Comparison of ENCODE assay signal across 8 cellular contexts in the genomic region with DNA sequence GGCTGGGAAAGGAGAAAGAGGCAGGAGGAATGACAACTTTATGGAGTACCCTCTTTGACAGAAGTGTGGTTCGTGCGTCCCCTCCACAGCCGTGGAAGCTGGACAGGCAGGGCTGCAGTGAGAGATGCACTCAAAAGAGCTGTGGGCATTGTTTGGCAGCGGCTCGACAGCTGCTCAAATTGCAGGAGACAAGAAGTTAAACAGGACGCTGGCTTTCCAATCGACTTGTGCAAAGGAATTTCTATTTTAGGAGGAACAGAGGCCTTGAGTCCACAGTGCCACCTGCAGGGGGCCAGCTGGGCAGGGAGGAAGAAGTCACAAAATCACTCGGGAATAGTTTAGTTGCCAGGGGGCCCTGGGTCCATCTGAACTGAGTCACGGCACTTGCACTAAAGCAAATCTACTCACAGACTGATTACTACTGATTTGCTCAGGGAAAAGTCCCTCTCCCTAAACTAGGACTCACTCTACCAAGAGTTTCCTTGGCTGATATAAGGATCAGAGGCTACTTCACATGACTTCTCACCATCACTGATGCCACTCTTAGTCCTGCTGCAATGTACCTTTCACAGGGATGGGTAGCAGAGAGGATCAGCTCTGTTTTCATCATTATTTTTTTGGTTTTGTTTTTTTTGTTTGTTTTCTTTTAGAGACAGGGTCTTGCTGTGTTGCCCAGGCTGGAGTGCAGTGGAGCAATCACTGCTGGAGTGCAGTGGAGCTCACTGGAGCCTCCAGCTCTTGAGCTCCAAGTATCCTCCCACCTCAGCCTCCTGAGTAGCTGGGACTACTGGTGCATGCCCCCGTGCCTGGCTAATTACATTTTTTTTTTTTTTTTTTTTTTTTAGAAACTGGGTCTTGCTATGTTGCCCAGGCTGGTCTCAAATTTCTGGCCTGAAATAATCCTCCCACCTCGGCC.
DNase-seq lines count a peak whose midpoint lies in the region; ATAC-seq and TF ChIP-seq lines count a peak whose summit lies in the region.

No MANE protein-coding gene starts in this region.

- ATAC-seq in GM21381 (IDR thresholded peaks at IDR 0.05; ENCODE audit: unreplicated experiment): no peak

- peak overlapping the region; percentile 61 for H3K4me2 ChIP-seq in SK-N-SH

- H4K20me1 ChIP-seq in SK-N-SH (ENCODE audit: insufficient read depth): no peaks in the 10 kb centered on the region

- H3K4me1 Mint-ChIP-seq in CD4-positive, alpha-beta memory T cell: no peaks in the 10 kb centered on the region

- H3K27me3 ChIP-seq in SK-N-SH (ENCODE audit: insufficient read depth): no peaks in the 10 kb centered on the region
- H3K27me3 ChIP-seq in CD4-positive, alpha-beta memory T cell (ENCODE audit: insufficient read depth, low read length): no peaks in the 10 kb centered on the region

- no peaks in the 10 kb centered on the region for H3K79me2 ChIP-seq in SK-N-SH (ENCODE audit: insufficient read depth)

- H3K36me3 ChIP-seq in SK-N-SH (replicated peaks in 1 of 2; ENCODE audit: control insufficient read depth in 1 of 2, insufficient read depth in 2 of 2, low read length in 1 of 2): no peaks in the 10 kb centered on the region
- no peaks in the 10 kb centered on the region for H3K36me3 ChIP-seq in CD4-positive, alpha-beta memory T cell (ENCODE audit: insufficient read depth, low read length)

- CTCF ChIA-PET in SK-N-SH (lab: Yijun Ruan, JAX): interaction anchor here (0.6 to 2.3 kb wide), 6 partner anchors 9 to 1110 kb away, joined by 3 to 7 read pairs (median 3); no protein-coding TSS in a partner anchor
- CTCF ChIA-PET in CD4-positive, alpha-beta memory T cell (lab: Charles Lee; ENCODE audit: partially characterized antibody): interaction anchor here (1.0 kb wide), 1 partner anchor 9 kb away, joined by 3 read pairs; no protein-coding TSS in a partner anchor

- H3K27ac Mint-ChIP-seq in CD4-positive, alpha-beta memory T cell: peak overlapping the region in 1 of 7 donors; percentile 16

- peak; percentile 33 to 84; a peak in 3 of 4 replicates for TF ChIP-seq EP300 in SK-N-SH (IDR thresholded peaks at IDR 0.05; ENCODE audit: borderline replicate concordance in 1 of 2, low read depth in 1 of 2, low read length in 1 of 2)

- peak overlapping the region; percentile 67 to 70; a peak in 2 of 4 replicates for H3K27ac ChIP-seq in SK-N-SH (ENCODE audit: low read depth in 2 of 2, low read length in 1 of 2)
- H3K27ac ChIP-seq in CD4-positive, alpha-beta memory T cell (ENCODE audit: low read depth, low read length): no peak overlapping the region

- no peaks in the 10 kb centered on the region for H3K36me3 Mint-ChIP-seq in CD4-positive, alpha-beta memory T cell

- peak; percentile 75 for TF ChIP-seq RAD21 in SK-N-SH (IDR thresholded peaks at IDR 0.05; ENCODE audit: low read length)

- WGBS in SK-N-SH (ENCODE audit: low lambda C conversion rate): 21% methylated on average over 11 of the region's 11 CpGs

- H3K9me2 ChIP-seq in SK-N-SH: no peaks in the 10 kb centered on the region

- TF ChIP-seq CTCF in SK-N-SH (IDR thresholded peaks at IDR 0.05): peak; percentile 86

- DNase-seq in NCI-H1092 treated with DMSO at 0.1 percent for 48 hours (lab: John Stamatoyannopoulos, UW): peak; percentile 3
- no peak for DNase-seq in NCI-H1092 (lab: John Stamatoyannopoulos, UW)
- DNase-seq in SK-N-SH: peak; percentile 31
- peak; percentile 91 for DNase-seq in glomerular visceral epithelial cell (ENCODE audit: extremely low spot score)
- peak; percentile 40 for DNase-seq in retina
- DNase-seq in NK-92 treated with Interleukin-12 subunit alpha and Interleukin-12 subunit beta, amount 100 ng/mL, for 24 hours (lab: John Stamatoyannopoulos, UW): no peak
- no peak for DNase-seq in CD4-positive, alpha-beta memory T cell

- peaks cover 5 to 20% of the 10 kb centered on the region in 2 donors for H3K27me3 Mint-ChIP-seq in CD4-positive, alpha-beta memory T cell

- peaks cover 0 to 40% of the 10 kb centered on the region in 2 experiments; a peak in 3 of 4 replicates for H3K4me1 ChIP-seq in SK-N-SH (ENCODE audit: control insufficient read depth in 1 of 2, insufficient read depth in 2 of 2, low read depth in 1 of 2, low read length in 1 of 2)
- H3K4me1 ChIP-seq in CD4-positive, alpha-beta memory T cell (ENCODE audit: insufficient read depth, low read length): no peaks in the 10 kb centered on the region

- no peak overlapping the region for H3K4me3 Mint-ChIP-seq in CD4-positive, alpha-beta memory T cell

- peaks cover 38% of the 10 kb centered on the region for H3F3A ChIP-seq in SK-N-SH (replicated peaks; ENCODE audit: insufficient read depth)

- H3K9ac ChIP-seq in SK-N-SH: no peak overlapping the region

- no peaks in the 10 kb centered on the region for H3K9me3 ChIP-seq in SK-N-SH
- no peaks in the 10 kb centered on the region for H3K9me3 ChIP-seq in CD4-positive, alpha-beta memory T cell (ENCODE audit: control insufficient read depth in 1 of 2, low read length in 2 of 2)

- intact Hi-C loops in CD4-positive, alpha-beta memory T cell (cut with micrococcal nuclease): no loop called here

- POLR2A ChIA-PET in SK-N-SH (lab: Yijun Ruan, JAX): no interaction called here
- POLR2A ChIA-PET in CD4-positive, alpha-beta memory T cell (lab: Charles Lee; ENCODE audit: partially characterized antibody): no interaction called here

- H3K4me3 ChIP-seq in SK-N-SH (ENCODE audit: low read depth in 2 of 2, low read length in 1 of 2): 0 out of 4 replicates have a peak overlapping the region, but pooled peaks of 1 of the 2 experiments have one; percentile 1
- H3K4me3 ChIP-seq in CD4-positive, alpha-beta memory T cell (ENCODE audit: low read length in 2 of 2): no peak overlapping the region

- H3K9me3 Mint-ChIP-seq in CD4-positive, alpha-beta memory T cell: peaks cover 0 to 3% (median 0%) of the 10 kb centered on the region in 8 donors

- peak overlapping the region; percentile 73; the same call in 1 of the 2 replicates for H2AFZ ChIP-seq in SK-N-SH (ENCODE audit: low read depth)

TF ChIP-seq in SK-N-SH, 30 proteins besides CTCF, POLR2A, EP300 and RAD21 (continues in another document):
- TF ChIP-seq FOSL2 (IDR thresholded peaks at IDR 0.05; ENCODE audit: borderline replicate concordance, low read depth) (peak; percentile 17; the same call in 1 of the 2 replicates), GABPA (IDR thresholded peaks at IDR 0.05; ENCODE audit: low read depth) (no peak), POLR2AphosphoS5 (IDR thresholded peaks at IDR 0.05; ENCODE audit: low read depth, low read length) (peak; percentile 40; the same call in 1 of the 2 replicates), RCOR1 (IDR thresholded peaks at IDR 0.05; ENCODE audit: low read length) (peak; percentile 49; the same call in 1 of the 2 replicates), MEF2A (IDR thresholded peaks at IDR 0.05; ENCODE audit: borderline replicate concordance, low read depth) (peak; percentile 85; the same call in 1 of the 2 replicates), FOXJ3 (CRISPR knock-in tag; IDR thresholded peaks at IDR 0.05) (no peak), SIN3A (IDR thresholded peaks at IDR 0.05; ENCODE audit: borderline replicate concordance, low read depth, low read length) (peak; percentile 45; the same call in 1 of the 2 replicates), MXI1 (IDR thresholded peaks at IDR 0.05; ENCODE audit: low read depth, low read length) (no peak), SMC3 (IDR thresholded peaks at IDR 0.05; ENCODE audit: low read depth, low read length) (peak; percentile 68), FOXM1 (IDR thresholded peaks at IDR 0.05; ENCODE audit: low read depth) (0 out of 2 replicates have a peak, but pooled peaks have one; percentile 21), TEAD4 (IDR thresholded peaks at IDR 0.05; ENCODE audit: borderline replicate concordance, insufficient read depth) (peak; percentile 27; the same call in 1 of the 2 replicates), TCF12 (IDR thresholded peaks at IDR 0.05) (peak; percentile 93), ELF1 (IDR thresholded peaks at IDR 0.05) (no peak), NFIC (IDR thresholded peaks at IDR 0.05; ENCODE audit: borderline replicate concordance) (peak; percentile 81)
- TF ChIP-seq, protein P1, sequence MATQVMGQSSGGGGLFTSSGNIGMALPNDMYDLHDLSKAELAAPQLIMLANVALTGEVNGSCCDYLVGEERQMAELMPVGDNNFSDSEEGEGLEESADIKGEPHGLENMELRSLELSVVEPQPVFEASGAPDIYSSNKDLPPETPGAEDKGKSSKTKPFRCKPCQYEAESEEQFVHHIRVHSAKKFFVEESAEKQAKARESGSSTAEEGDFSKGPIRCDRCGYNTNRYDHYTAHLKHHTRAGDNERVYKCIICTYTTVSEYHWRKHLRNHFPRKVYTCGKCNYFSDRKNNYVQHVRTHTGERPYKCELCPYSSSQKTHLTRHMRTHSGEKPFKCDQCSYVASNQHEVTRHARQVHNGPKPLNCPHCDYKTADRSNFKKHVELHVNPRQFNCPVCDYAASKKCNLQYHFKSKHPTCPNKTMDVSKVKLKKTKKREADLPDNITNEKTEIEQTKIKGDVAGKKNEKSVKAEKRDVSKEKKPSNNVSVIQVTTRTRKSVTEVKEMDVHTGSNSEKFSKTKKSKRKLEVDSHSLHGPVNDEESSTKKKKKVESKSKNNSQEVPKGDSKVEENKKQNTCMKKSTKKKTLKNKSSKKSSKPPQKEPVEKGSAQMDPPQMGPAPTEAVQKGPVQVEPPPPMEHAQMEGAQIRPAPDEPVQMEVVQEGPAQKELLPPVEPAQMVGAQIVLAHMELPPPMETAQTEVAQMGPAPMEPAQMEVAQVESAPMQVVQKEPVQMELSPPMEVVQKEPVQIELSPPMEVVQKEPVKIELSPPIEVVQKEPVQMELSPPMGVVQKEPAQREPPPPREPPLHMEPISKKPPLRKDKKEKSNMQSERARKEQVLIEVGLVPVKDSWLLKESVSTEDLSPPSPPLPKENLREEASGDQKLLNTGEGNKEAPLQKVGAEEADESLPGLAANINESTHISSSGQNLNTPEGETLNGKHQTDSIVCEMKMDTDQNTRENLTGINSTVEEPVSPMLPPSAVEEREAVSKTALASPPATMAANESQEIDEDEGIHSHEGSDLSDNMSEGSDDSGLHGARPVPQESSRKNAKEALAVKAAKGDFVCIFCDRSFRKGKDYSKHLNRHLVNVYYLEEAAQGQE (IDR thresholded peaks at IDR 0.05; ENCODE audit: low read depth, low read length): 0 out of 2 replicates have a peak, but pooled peaks have one; percentile 13
- TF ChIP-seq, protein P2, sequence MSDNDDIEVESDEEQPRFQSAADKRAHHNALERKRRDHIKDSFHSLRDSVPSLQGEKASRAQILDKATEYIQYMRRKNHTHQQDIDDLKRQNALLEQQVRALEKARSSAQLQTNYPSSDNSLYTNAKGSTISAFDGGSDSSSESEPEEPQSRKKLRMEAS (IDR thresholded peaks at IDR 0.05; ENCODE audit: low read depth): no peak; the same call in 1 of the 2 replicates

Comparison
In these comparisons a context has a peak if more than half of its experiments do, and no peak if none do; other contexts are left out.
1. DNase-seq: peak in NCI-H1092 treated with DMSO at 0.1 percent for 48 hours (single experiment), SK-N-SH (single experiment), glomerular visceral epithelial cell (single experiment) and retina (single experiment); none in NCI-H1092 (single experiment), NK-92 treated with Interleukin-12 subunit alpha and Interleukin-12 subunit beta, amount 100 ng/mL, for 24 hours (single experiment) and CD4-positive, alpha-beta memory T cell (0 of 5).